Comparison of ENCODE assay signal across 17 cellular contexts in the genomic region with DNA sequence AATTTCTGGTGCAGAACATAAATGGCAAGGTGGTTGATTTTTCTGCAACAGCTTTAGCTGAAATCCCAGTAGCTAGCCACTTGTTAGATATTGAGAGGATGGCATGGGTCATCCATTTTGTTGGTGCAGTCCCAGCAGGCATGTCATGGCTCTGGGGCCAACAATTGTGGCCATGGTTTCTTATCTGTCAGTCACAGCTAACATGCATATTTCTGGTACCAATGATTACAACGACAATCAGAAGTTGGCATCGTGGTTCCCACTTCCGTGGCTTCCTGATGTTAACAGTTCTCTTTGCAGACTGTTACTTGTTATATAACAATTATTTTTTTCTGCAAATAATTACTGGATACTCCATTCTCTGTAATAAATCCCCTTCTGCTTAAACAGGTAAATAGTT. TPM values are rescaled to one million over a fixed set of nuclear protein-coding genes. Genes with fewer than 3 reads are reported as not detected.
"Had no signal": no experiment of that assay in that cellular context is flagged by ENCODE, and none has a peak within 500 bp of the region (broad histone marks: within the 10 kb centered on the region; RNA-seq: fewer than 3 reads in every experiment).

No MANE protein-coding gene starts in this region.

- ATAC-seq: effector memory CD8-positive, alpha-beta T cell; foreskin keratinocyte; sciatic nerve; stimulated activated memory B cell treated with anti-CD40 and anti-IgM and Interleukin-4, amounts not matched to agents 10 μg/mL and 1 μg/mL and 100 μg/mL, for 72 hours had no signal

- DNase-seq: effector memory CD8-positive, alpha-beta T cell; foreskin keratinocyte; head of caudate nucleus; hypothalamus; kidney glomerular epithelial cell; mesendoderm; naive B cell; nephron progenitor cell; spleen; stimulated activated CD4-positive, alpha-beta T cell treated with anti-CD3 and anti-CD28 coated beads, Interleukin-15, amount 100 ng/mL, for 24 hours; stimulated activated CD4-positive, alpha-beta T cell treated with anti-CD3 and anti-CD28 coated beads, Interleukin-1b, Interleukin-23, amount 100 ng/mL, for 48 hours; stimulated activated CD4-positive, alpha-beta T cell treated with anti-CD3 and anti-CD28 coated beads, Interleukin-4, amount 100 ng/mL, for 24 hours; tibial artery; upper lobe of right lung had no signal

RNA-seq across cellular contexts. Expression of gene PRKG2, which starts 42.8 kb away (rescaled TPM):
- total RNA-seq: lung microvascular endothelial cell had no signal
